8 cellular contexts compared by ENCODE assay signal in the genomic region with DNA sequence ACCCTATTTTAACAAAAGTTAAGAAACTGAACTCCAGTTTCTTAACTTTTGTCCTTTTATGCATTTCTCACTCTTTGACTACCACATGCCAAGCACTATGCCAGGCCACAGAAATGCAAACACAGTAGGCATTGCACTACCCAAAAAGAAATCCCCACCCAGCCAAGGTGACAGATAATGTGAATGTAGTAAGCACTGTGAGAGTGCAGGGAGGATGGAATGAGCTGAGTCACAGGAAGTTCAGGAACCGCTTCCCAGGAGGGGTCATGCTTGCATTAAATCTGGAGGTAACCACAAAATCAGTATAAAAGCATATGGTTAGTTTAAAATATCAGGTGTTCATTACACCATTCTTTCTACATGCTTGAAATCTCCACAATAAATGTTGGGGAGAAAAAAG. TPM values are rescaled to one million over a fixed set of nuclear protein-coding genes. Genes with fewer than 3 reads are reported as not detected.
DNase-seq lines count a peak whose midpoint lies in the region; ATAC-seq, FAIRE-seq and TF ChIP-seq lines count a peak whose summit lies in the region.

No MANE protein-coding gene starts in this region.

- no peaks in the 10 kb centered on the region for H3K79me2 ChIP-seq in keratinocyte (ENCODE audit: control insufficient read depth, insufficient read depth, low read length)

- no peaks in the 10 kb centered on the region for H4K20me1 ChIP-seq in keratinocyte (ENCODE audit: control insufficient read depth, extremely low read depth, insufficient read depth, low read length)

- no peak overlapping the region for H3K9ac ChIP-seq in HUES6 (ENCODE audit: low read length)
- H3K9ac ChIP-seq in keratinocyte (ENCODE audit: control insufficient read depth, extremely low read depth, insufficient read depth, low read length), result peak overlapping the region; percentile 23

- POLR2A ChIA-PET in GM10248 (lab: Yijun Ruan, JAX), result interaction anchor here (0.5 kb wide), 1 partner anchor 92 kb away, joined by 3 read pairs; no protein-coding TSS in a partner anchor

- TF ChIP-seq CTCF in keratinocyte (optimal IDR thresholded peaks at IDR 0.05 in 1 of 3, IDR thresholded peaks at IDR 0.05 in 1 of 3, conservative IDR thresholded peaks at IDR 0.05 in 1 of 3; ENCODE audit: extremely low read depth in 1 of 3, insufficient read depth in 2 of 3, low read length in 3 of 3) (peak in 1 of 3 experiments; percentile 21), nephron progenitor cell (IDR thresholded peaks at IDR 0.05) (no peak), GM10248 (IDR thresholded peaks at IDR 0.05; ENCODE audit: control extremely low read depth, extremely low read depth, low read depth, missing control alignments) (no peak)

- FAIRE-seq in keratinocyte (lab: Jason Lieb, UNC), result peak; percentile 89

- ATAC-seq in activated naive CD4-positive, alpha-beta T cell treated with anti-CD3 and anti-CD28 coated beads, Interleukin-2, amount 50 U/mL, for 72 hours, result peak; percentile 66 to 88
- no peak for ATAC-seq in HG02970 (IDR thresholded peaks at IDR 0.05; ENCODE audit: low FRiP score, unreplicated experiment)
- no peak for ATAC-seq in HG02610 (IDR thresholded peaks at IDR 0.05; ENCODE audit: unreplicated experiment)

- H3K9me3 ChIP-seq in HUES6 (ENCODE audit: control insufficient read depth, insufficient read depth, low read depth, low read length) (no peaks in the 10 kb centered on the region), keratinocyte (ENCODE audit: control insufficient read depth, low read depth, low read length) (no peaks in the 10 kb centered on the region)

- H3K9me3 Mint-ChIP-seq in activated naive CD4-positive, alpha-beta T cell treated with anti-CD3 and anti-CD28 coated beads, Interleukin-2, amount 50 U/mL, for 72 hours, result no peaks in the 10 kb centered on the region
- H3K9me3 Mint-ChIP-seq in nephron progenitor cell, result no peaks in the 10 kb centered on the region

- H3K4me1 Mint-ChIP-seq in nephron progenitor cell, result peaks cover 24% of the 10 kb centered on the region

- no peak overlapping the region for H3K4me3 ChIP-seq in HUES6 (ENCODE audit: low read depth, low read length)
- no peak overlapping the region for H3K4me3 ChIP-seq in keratinocyte (ENCODE audit: control insufficient read depth in 2 of 3, extremely low read depth in 1 of 3, insufficient read depth in 2 of 3, low read depth in 1 of 3, low read length in 3 of 3)

- H3K27ac Mint-ChIP-seq in activated naive CD4-positive, alpha-beta T cell treated with anti-CD3 and anti-CD28 coated beads, Interleukin-2, amount 50 U/mL, for 72 hours, result peak overlapping the region; percentile 38 to 84
- H3K27ac Mint-ChIP-seq in nephron progenitor cell, result no peak overlapping the region

- peak overlapping the region; percentile 43 for H3K4me2 ChIP-seq in keratinocyte (ENCODE audit: control insufficient read depth, extremely low read depth, insufficient read depth, low read depth, low read length)

- H3K27me3 Mint-ChIP-seq in nephron progenitor cell (ENCODE audit: low read depth, poor library complexity), result peaks cover 2% of the 10 kb centered on the region

- no peak overlapping the region for H3K4me3 Mint-ChIP-seq in nephron progenitor cell

- DNase-seq in COLO829 (ENCODE audit: low spot score), result peak; percentile 60
- DNase-seq in activated naive CD4-positive, alpha-beta T cell treated with anti-CD3 and anti-CD28 coated beads, Interleukin-2, amount 50 U/mL, for 72 hours (ENCODE audit: low spot score in 2 of 2), result no peak
- DNase-seq in keratinocyte (ENCODE audit: low read depth, low spot score), result no peak
- DNase-seq in nephron progenitor cell, result no peak
- DNase-seq in GM10248 (ENCODE audit: extremely low spot score), result no peak

- peak overlapping the region; percentile 69 for H3K27ac ChIP-seq in HUES6 (ENCODE audit: low read depth, low read length)
- H3K27ac ChIP-seq in keratinocyte (ENCODE audit: control insufficient read depth, insufficient read depth, low read length), result peak overlapping the region; percentile 74

- dilution Hi-C loops in keratinocyte (cut with MboI; ENCODE audit: extremely low pct_ligation_motif_present, low sequenced_read_pairs), result no loop called here

- peaks cover 4 to 6% of the 10 kb centered on the region in 2 donors for H3K36me3 Mint-ChIP-seq in activated naive CD4-positive, alpha-beta T cell treated with anti-CD3 and anti-CD28 coated beads, Interleukin-2, amount 50 U/mL, for 72 hours
- H3K36me3 Mint-ChIP-seq in nephron progenitor cell (ENCODE audit: low read depth), result peaks cover 25% of the 10 kb centered on the region

- no peak overlapping the region for H2AFZ ChIP-seq in keratinocyte (ENCODE audit: control insufficient read depth, low read length)

- H3K27me3 ChIP-seq in HUES6 (ENCODE audit: control insufficient read depth, insufficient read depth, low read length), result no peaks in the 10 kb centered on the region
- H3K27me3 ChIP-seq in keratinocyte (ENCODE audit: control insufficient read depth, extremely low read depth, insufficient read depth, low read length), result no peaks in the 10 kb centered on the region

- 0 out of 2 replicates have a peak, but pooled peaks cover 8% of the 10 kb centered on the region for H3K36me3 ChIP-seq in HUES6 (ENCODE audit: control insufficient read depth, insufficient read depth, low read length)
- H3K36me3 ChIP-seq in keratinocyte (ENCODE audit: control insufficient read depth in 2 of 2, extremely low read depth in 1 of 2, insufficient read depth in 2 of 2, low read length in 2 of 2), result peaks cover 0 to 5% of the 10 kb centered on the region in 2 experiments

- H3K4me1 ChIP-seq in HUES6 (ENCODE audit: control insufficient read depth, insufficient read depth, low read length) (peaks cover 32% of the 10 kb centered on the region), keratinocyte (ENCODE audit: control insufficient read depth, extremely low read depth, insufficient read depth, low read length) (peaks cover 65% of the 10 kb centered on the region)

- no peaks in the 10 kb centered on the region for H3K9me1 ChIP-seq in keratinocyte (ENCODE audit: control insufficient read depth, extremely low read depth, insufficient read depth, low read length)

- CTCF ChIA-PET in GM10248 (lab: Yijun Ruan, JAX), result interaction anchor here (2.0 to 12.8 kb wide), 2 partner anchors 10 to 13 kb away, joined by 8 to 108 read pairs; no protein-coding TSS in a partner anchor

RNA-seq across cellular contexts. Expression of gene FAM83C, which starts 20.1 kb away (rescaled TPM):
- not detected for total RNA-seq in activated naive CD4-positive, alpha-beta T cell treated with anti-CD3 and anti-CD28 coated beads, Interleukin-2, amount 50 U/mL, for 72 hours
- 12.4 to 23.0 TPM (median 12.6 TPM) in 3 replicates for polyA plus RNA-seq in keratinocyte
- 13.8 TPM for polyA plus RNA-seq in keratinocyte (2011; ENCODE audit: low read depth)
- polyA plus RNA-seq in keratinocyte (2011; cell fraction: cytosol; rRNA removed), result 16.3 and 27.7 TPM in 2 replicates
- 27.1 and 29.7 TPM in 2 replicates for polyA plus RNA-seq in keratinocyte (2011; cell fraction: nucleus; rRNA removed)
- polyA plus RNA-seq in keratinocyte (2012; ENCODE audit: low replicate concordance), result 18.4 and 33.5 TPM in 2 replicates
- 12.4 to 19.8 TPM (median 19.5 TPM) in 3 replicates for polyA minus RNA-seq in keratinocyte
- polyA minus RNA-seq in keratinocyte (2011; cell fraction: cytosol; rRNA and poly(A)+ RNA removed), result 31.1 TPM
- polyA minus RNA-seq in keratinocyte (2011; cell fraction: nucleus; rRNA and poly(A)+ RNA removed), result 17.6 and 20.9 TPM in 2 replicates

RNA-seq across cellular contexts. Expression of gene EIF6, which starts 27.8 kb away (rescaled TPM):
- 100 to 1,000 TPM in 1 of 2 donors, 10 to 100 TPM in 1; 63.9 to 115 TPM for total RNA-seq in activated naive CD4-positive, alpha-beta T cell treated with anti-CD3 and anti-CD28 coated beads, Interleukin-2, amount 50 U/mL, for 72 hours
- polyA plus RNA-seq in keratinocyte, result 206 to 285 TPM (median 283 TPM) in 3 replicates
- 56.4 TPM for polyA plus RNA-seq in keratinocyte (2011; ENCODE audit: low read depth)
- 195 and 208 TPM in 2 replicates for polyA plus RNA-seq in keratinocyte (2011; cell fraction: cytosol; rRNA removed)
- 221 and 270 TPM in 2 replicates for polyA plus RNA-seq in keratinocyte (2011; cell fraction: nucleus; rRNA removed)
- 232 and 273 TPM in 2 replicates for polyA plus RNA-seq in keratinocyte (2012; ENCODE audit: low replicate concordance)
- polyA minus RNA-seq in keratinocyte, result 189 to 430 TPM (median 235 TPM) in 3 replicates
- polyA minus RNA-seq in keratinocyte (2011; cell fraction: cytosol; rRNA and poly(A)+ RNA removed), result 195 TPM
- 48.1 and 50.7 TPM in 2 replicates for polyA minus RNA-seq in keratinocyte (2011; cell fraction: nucleus; rRNA and poly(A)+ RNA removed)

RNA-seq across cellular contexts. Expression of gene MMP24OS, which starts 34.4 kb away (rescaled TPM):
- total RNA-seq in activated naive CD4-positive, alpha-beta T cell treated with anti-CD3 and anti-CD28 coated beads, Interleukin-2, amount 50 U/mL, for 72 hours, result 10 to 100 TPM; 29.4 to 41.8 TPM
- 19.5 to 31.9 TPM (median 24.7 TPM) in 3 replicates for polyA plus RNA-seq in keratinocyte
- 19.8 TPM for polyA plus RNA-seq in keratinocyte (2011; ENCODE audit: low read depth)
- 24.9 and 48.3 TPM in 2 replicates for polyA plus RNA-seq in keratinocyte (2011; cell fraction: cytosol; rRNA removed)
- polyA plus RNA-seq in keratinocyte (2011; cell fraction: nucleus; rRNA removed), result 19.7 and 29.9 TPM in 2 replicates
- 38.8 and 70.6 TPM in 2 replicates for polyA plus RNA-seq in keratinocyte (2012; ENCODE audit: low replicate concordance)
- polyA minus RNA-seq in keratinocyte, result 14.7 to 45.1 TPM (median 22.5 TPM) in 3 replicates
- 108 TPM for polyA minus RNA-seq in keratinocyte (2011; cell fraction: cytosol; rRNA and poly(A)+ RNA removed)
- polyA minus RNA-seq in keratinocyte (2011; cell fraction: nucleus; rRNA and poly(A)+ RNA removed), result 11.2 and 14.0 TPM in 2 replicates

Comparison
In these comparisons a context has a peak if more than half of its experiments do, and no peak if none do; other contexts are left out.
1. ATAC-seq: peak in activated naive CD4-positive, alpha-beta T cell treated with anti-CD3 and anti-CD28 coated beads, Interleukin-2, amount 50 U/mL, for 72 hours (2 of 2); none in HG02970 (single experiment) and HG02610 (single experiment).